26 cellular contexts compared by ENCODE assay signal in genomic region chr12:60393093-60393492, GRCh38.
A peak's percentile ranks its signal among the peaks of the same experiment; 100 is the strongest.
DNase-seq lines count a peak whose midpoint lies in the region; ATAC-seq, FAIRE-seq and TF ChIP-seq lines count a peak whose summit lies in the region.
"Had no signal": no experiment of that assay in that cellular context is flagged by ENCODE, and none has a peak within 500 bp of the region (broad histone marks: within the 10 kb centered on the region; RNA-seq: fewer than 3 reads in every experiment).

No MANE protein-coding gene starts in this region.

- peaks cover 0 to 4% of the 10 kb centered on the region in 2 donors for H3K9me3 Mint-ChIP-seq in stimulated activated naive CD8-positive, alpha-beta T cell treated with anti-CD3 and anti-CD28 coated beads, Interleukin-15, amount 100 ng/mL, for 72 hours
- H3K9me3 Mint-ChIP-seq: CD4-positive, alpha-beta T cell; HFFc6 had no signal

- ATAC-seq in stimulated activated naive CD8-positive, alpha-beta T cell treated with anti-CD3 and anti-CD28 coated beads, Interleukin-15, Interleukin-2, amounts not matched to agents 100 U/mL and 50 U/mL, for 24 hours: peak; percentile 14
- ATAC-seq in stimulated activated naive CD8-positive, alpha-beta T cell treated with anti-CD3 and anti-CD28 coated beads, Interleukin-15, amount 100 ng/mL, for 72 hours: no peak
- ATAC-seq in GM21825 (IDR thresholded peaks at IDR 0.05; ENCODE audit: unreplicated experiment): no peak
- ATAC-seq: A549, GM12878 had no signal

- intact Hi-C loops in spleen (cut with DNase I; ENCODE audit: low total_unique reads) (no loop called here), thyroid gland (cut with DNase I) (no loop called here)

- H3K4me1 ChIP-seq in spleen (no peaks in the 10 kb centered on the region), thyroid gland (no peaks in the 10 kb centered on the region)
- H3K4me1 ChIP-seq: A549, BE2C, HAP-1 had no signal

- H3K27me3 Mint-ChIP-seq in stimulated activated naive CD8-positive, alpha-beta T cell treated with anti-CD3 and anti-CD28 coated beads, Interleukin-15, amount 100 ng/mL, for 72 hours: no peaks in the 10 kb centered on the region
- H3K27me3 Mint-ChIP-seq: CD4-positive, alpha-beta T cell; CD8-positive, alpha-beta memory T cell had no signal

- H3K27ac ChIP-seq in spleen: no peak overlapping the region
- H3K27ac ChIP-seq in thyroid gland: no peak overlapping the region
- H3K27ac ChIP-seq: A549; BLaER1 treated with 17β-estradiol and CSF1 and Interleukin-3, amounts not matched to agents 10 nM and 100 nM had no signal

- peaks cover 0 to 26% (median 13%) of the 10 kb centered on the region in 8 donors for H3K9me3 ChIP-seq in spleen
- no peaks in the 10 kb centered on the region for H3K9me3 ChIP-seq in thyroid gland
- H3K9me3 ChIP-seq: A549, BE2C, HAP-1 had no signal

- no peak for TF ChIP-seq POLR2A in spleen (IDR thresholded peaks at IDR 0.05)
- no peak for TF ChIP-seq POLR2A in thyroid gland (IDR thresholded peaks at IDR 0.05)

- DNase-seq in stimulated activated naive CD8-positive, alpha-beta T cell treated with anti-CD3 and anti-CD28 coated beads, Interleukin-15, Interleukin-2, amounts not matched to agents 100 U/mL and 50 U/mL, for 24 hours: no peak
- no peak for DNase-seq in stimulated activated naive CD8-positive, alpha-beta T cell treated with anti-CD3 and anti-CD28 coated beads, Interleukin-15, amount 100 ng/mL, for 72 hours
- DNase-seq in spleen (peak; percentile 67), urothelium cell line (ENCODE audit: low spot score) (no peak), thyroid gland (no peak)
- DNase-seq: 8988T; ACHN; AML-193; BE2C; CD4-positive, alpha-beta T cell; CD8-positive, alpha-beta memory T cell; DMS 273 treated with DMSO at 0.1 percent for 48 hours; DMS79; EL; GDM1; GOT3; HFFc6 had no signal

- H3K27ac Mint-ChIP-seq in stimulated activated naive CD8-positive, alpha-beta T cell treated with anti-CD3 and anti-CD28 coated beads, Interleukin-15, amount 100 ng/mL, for 72 hours: no peak overlapping the region
- H3K27ac Mint-ChIP-seq: CD14-positive monocyte; CD4-positive, alpha-beta T cell; CD8-positive, alpha-beta memory T cell had no signal

- FAIRE-seq in urothelium cell line (lab: Jason Lieb, UNC): peak; percentile 81
- FAIRE-seq: A549, D721Med, GM12878, GM19239, H54 had no signal

- H3K4me3 ChIP-seq in spleen: no peak overlapping the region
- no peak overlapping the region for H3K4me3 ChIP-seq in thyroid gland (replicated peaks in 1 of 3)
- H3K4me3 ChIP-seq: A549; BLaER1 treated with 17β-estradiol and CSF1 and Interleukin-3, amounts not matched to agents 10 nM and 100 nM; GM12878; HAP-1 had no signal

- no peak for TF ChIP-seq CTCF in spleen (IDR thresholded peaks at IDR 0.05 in 8 of 11, conservative IDR thresholded peaks at IDR 0.05 in 3 of 11)
- TF ChIP-seq CTCF in thyroid gland (IDR thresholded peaks at IDR 0.05): no peak

- H3K36me3 ChIP-seq in spleen: no peaks in the 10 kb centered on the region
- no peaks in the 10 kb centered on the region for H3K36me3 ChIP-seq in thyroid gland
- H3K36me3 ChIP-seq: BE2C; BLaER1 treated with 17β-estradiol and CSF1 and Interleukin-3, amounts not matched to agents 10 nM and 100 nM; HAP-1 had no signal

- H3K4me3 Mint-ChIP-seq in stimulated activated naive CD8-positive, alpha-beta T cell treated with anti-CD3 and anti-CD28 coated beads, Interleukin-15, amount 100 ng/mL, for 72 hours: no peak overlapping the region
- H3K4me3 Mint-ChIP-seq: CD14-positive monocyte; CD4-positive, alpha-beta T cell; CD8-positive, alpha-beta memory T cell; HFFc6 had no signal

- H3K27me3 ChIP-seq in spleen (replicated peaks in 1 of 7): no peaks in the 10 kb centered on the region
- no peaks in the 10 kb centered on the region for H3K27me3 ChIP-seq in thyroid gland
- H3K27me3 ChIP-seq: BE2C; BLaER1 treated with 17β-estradiol and CSF1 and Interleukin-3, amounts not matched to agents 10 nM and 100 nM had no signal

- no peaks in the 10 kb centered on the region for H3K4me1 Mint-ChIP-seq in stimulated activated naive CD8-positive, alpha-beta T cell treated with anti-CD3 and anti-CD28 coated beads, Interleukin-15, amount 100 ng/mL, for 72 hours
- H3K4me1 Mint-ChIP-seq: CD14-positive monocyte; CD8-positive, alpha-beta memory T cell had no signal

- 80 to 90% (median 87%) methylated on average over 5 of the region's 5 CpGs for WGBS in spleen, 5 donors
- 89 to 96% methylated on average over 5 of the region's 5 CpGs for WGBS in thyroid gland, 2 donors
